In genomic region chr12:124625867-124626675, GRCh38 we compare ENCODE assay signal across 9 cellular contexts. TPM values are rescaled to one million over a fixed set of nuclear protein-coding genes. Genes with fewer than 3 reads are reported as not detected.
DNase-seq lines count a peak whose midpoint lies in the region; ATAC-seq and TF ChIP-seq lines count a peak whose summit lies in the region.
"Had no signal": no experiment of that assay in that cellular context is flagged by ENCODE, and none has a peak within 500 bp of the region (broad histone marks: within the 10 kb centered on the region; RNA-seq: fewer than 3 reads in every experiment).

No MANE protein-coding gene starts in this region.

- ATAC-seq in left lung: peak; percentile 87
- peak; percentile 91 for ATAC-seq in upper lobe of right lung
- ATAC-seq in GM19328 (IDR thresholded peaks at IDR 0.05; ENCODE audit: unreplicated experiment): no peak
- no peak for ATAC-seq in HG02798 (IDR thresholded peaks at IDR 0.05; ENCODE audit: poor library complexity, unreplicated experiment)

- no peaks in the 10 kb centered on the region for H3K36me3 ChIP-seq in left lung
- H3K36me3 ChIP-seq in upper lobe of right lung: no peaks in the 10 kb centered on the region

- H3K27me3 ChIP-seq in left lung (no peaks in the 10 kb centered on the region), upper lobe of right lung (no peaks in the 10 kb centered on the region)

- DNase-seq in M059J (ENCODE audit: low read depth) (peak; percentile 82), cardiac fibroblast (ENCODE audit: low read depth in 2 of 2) (peak; percentile 89 to 91), left lung (peak; percentile 91 to 92), upper lobe of right lung (peak; percentile 87), GM19238 (ENCODE audit: insufficient read length, low spot score) (no peak)
- no peak for DNase-seq in activated CD4-positive, alpha-beta T cell treated with anti-CD3 and anti-CD28 coated beads for 48 hours
- DNase-seq: activated T-cell treated with anti-CD3 and anti-CD28 coated beads for 4 hours had no signal

- H3K4me1 ChIP-seq in left lung (peaks cover 15 to 49% of the 10 kb centered on the region in 2 donors), upper lobe of right lung (peaks cover 42% of the 10 kb centered on the region)

- H3K27ac ChIP-seq in left lung: peak overlapping the region; percentile 76 to 84
- H3K27ac ChIP-seq in upper lobe of right lung: peak overlapping the region; percentile 76

- peaks cover 0 to 3% of the 10 kb centered on the region in 2 donors for H3K9me3 ChIP-seq in left lung
- no peaks in the 10 kb centered on the region for H3K9me3 ChIP-seq in upper lobe of right lung

- TF ChIP-seq CTCF in cardiac fibroblast (IDR thresholded peaks at IDR 0.05; ENCODE audit: low read depth, low read length): no peak
- TF ChIP-seq CTCF in left lung (IDR thresholded peaks at IDR 0.05): no peak
- TF ChIP-seq CTCF in upper lobe of right lung (IDR thresholded peaks at IDR 0.05): no peak

- H3K4me3 ChIP-seq in cardiac fibroblast (replicated peaks in 1 of 2; ENCODE audit: low read depth in 2 of 2, low read length in 2 of 2) (no peak overlapping the region), left lung (no peak overlapping the region), upper lobe of right lung (no peak overlapping the region)

- intact Hi-C loops in left lung (cut with DNase I) (no loop called here), upper lobe of right lung (cut with DNase I) (no loop called here)

RNA-seq across cellular contexts. Expression of gene NCOR2, which starts 58.7 kb away (rescaled TPM):
- total RNA-seq in M059J (2014; rRNA removed; shearing (Covaris generic)): 16.5 and 54.8 TPM in 2 replicates
- 100 to 1,000 TPM; 289 to 331 TPM for total RNA-seq in left lung
- 336 TPM for total RNA-seq in upper lobe of right lung

Comparison
In these comparisons a context has a peak if more than half of its experiments do, and no peak if none do; other contexts are left out.
1. DNase-seq: peak in M059J (single experiment), cardiac fibroblast (2 of 2), left lung (2 of 2) and upper lobe of right lung (single experiment); none in GM19238 (single experiment) and activated CD4-positive, alpha-beta T cell treated with anti-CD3 and anti-CD28 coated beads for 48 hours (single experiment).
2. ATAC-seq: peak in left lung (single experiment) and upper lobe of right lung (single experiment); none in GM19328 (single experiment) and HG02798 (single experiment).